ENCODE assay signal across 11 cellular contexts in the genomic region with DNA sequence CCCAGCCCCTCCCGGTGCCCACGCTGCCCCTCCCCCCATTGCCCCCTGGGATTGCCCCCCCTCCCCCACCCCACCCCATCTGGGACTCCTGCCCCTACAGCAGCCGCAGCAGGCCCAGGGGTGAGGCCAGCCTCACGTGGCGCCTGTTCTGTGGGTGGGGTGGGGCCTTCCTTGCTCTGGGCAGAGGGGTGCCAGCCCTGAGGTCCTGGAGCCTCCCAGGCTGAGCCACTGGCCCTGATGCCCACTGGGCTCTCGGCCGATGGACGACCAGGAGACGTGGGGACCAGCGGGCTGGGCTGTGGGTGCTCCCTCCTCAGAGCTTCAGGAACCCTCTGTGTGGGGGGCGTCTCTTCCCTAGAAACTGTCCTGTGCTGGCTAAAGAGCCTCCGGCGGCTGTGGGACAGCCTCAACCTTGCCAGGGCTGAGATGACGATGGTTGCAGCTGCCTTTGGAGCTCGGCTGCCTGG. TPM values are rescaled to one million over a fixed set of nuclear protein-coding genes. Genes with fewer than 3 reads are reported as not detected.
DNase-seq lines count a peak whose midpoint lies in the region; ATAC-seq and TF ChIP-seq lines count a peak whose summit lies in the region.
"Had no signal": no experiment of that assay in that cellular context is flagged by ENCODE, and none has a peak within 500 bp of the region (broad histone marks: within the 10 kb centered on the region; RNA-seq: fewer than 3 reads in every experiment).

No MANE protein-coding gene starts in this region.

- H3K27me3 Mint-ChIP-seq in WTC11 (ENCODE audit: low read depth) = peaks cover 29% of the 10 kb centered on the region

- H3K27ac ChIP-seq in left lung (no peak overlapping the region), thoracic aorta (no peak overlapping the region)
- H3K27ac ChIP-seq: uterus had no signal

- CTCF ChIA-PET in WTC11 (lab: Charles Lee) = interaction anchor here (0.9 to 2.9 kb wide), 17 partner anchors 9 to 170 kb away, joined by 3 to 20 read pairs (median 6); a partner anchor contains a TSS

- TF ChIP-seq CTCF in WTC11 (IDR thresholded peaks at IDR 0.05) (no peak), left lung (IDR thresholded peaks at IDR 0.05) (no peak), thoracic aorta (IDR thresholded peaks at IDR 0.05) (no peak)

- no peak overlapping the region for H3K4me3 Mint-ChIP-seq in WTC11

- peaks cover 9% of the 10 kb centered on the region for H3K9me3 Mint-ChIP-seq in WTC11

- no peaks in the 10 kb centered on the region for H3K4me1 Mint-ChIP-seq in WTC11

- peak; percentile 16 for ATAC-seq in Right ventricle myocardium inferior
- peak; percentile 17 for ATAC-seq in WTC11
- peak; percentile 7 for ATAC-seq in left lung
- no peak for ATAC-seq in thoracic aorta (ENCODE audit: insufficient number of reproducible peaks, low FRiP score, low read depth)
- ATAC-seq in HG03097 (IDR thresholded peaks at IDR 0.05; ENCODE audit: low FRiP score, unreplicated experiment) = no peak

- H3K36me3 ChIP-seq in left lung (no peaks in the 10 kb centered on the region), thoracic aorta (no peaks in the 10 kb centered on the region)
- H3K36me3 ChIP-seq: uterus had no signal

- DNase-seq in Right ventricle myocardium inferior (ENCODE audit: missing footprints) (peak; percentile 55), cardiac septum (ENCODE audit: low spot score) (no peak), WTC11 (ENCODE audit: low spot score) (no peak), left lung (peak in 1 of 2 donors; percentile 70), thoracic aorta (ENCODE audit: low spot score) (no peak), SKM-1 (lab: John Stamatoyannopoulos, UW; ENCODE audit: unreplicated experiment) (no peak), foreskin melanocyte (no peak)
- DNase-seq: NCI-H2107 had no signal

- peaks cover 0 to 50% of the 10 kb centered on the region in 2 donors for H3K27me3 ChIP-seq in left lung
- H3K27me3 ChIP-seq in thoracic aorta (replicated peaks; ENCODE audit: insufficient read depth) = no peaks in the 10 kb centered on the region
- H3K27me3 ChIP-seq: uterus had no signal

- POLR2A ChIA-PET in WTC11 (lab: Charles Lee) = interaction anchor here (1.0 kb wide), 1 partner anchor 44 kb away, joined by 3 read pairs; no protein-coding TSS in a partner anchor

- H3K9me3 ChIP-seq in left lung (no peaks in the 10 kb centered on the region), thoracic aorta (no peaks in the 10 kb centered on the region)
- H3K9me3 ChIP-seq: uterus had no signal

- H3K4me1 ChIP-seq in left lung = peaks cover 0 to 16% of the 10 kb centered on the region in 2 donors
- H3K4me1 ChIP-seq in thoracic aorta (ENCODE audit: control insufficient read depth in 1 of 2, low read depth in 2 of 2) = peaks cover 3 to 7% of the 10 kb centered on the region in 2 donors

- intact Hi-C loops in Right ventricle myocardium inferior (cut with DNase I) (loop anchor here (2.0 to 5.0 kb wide), 4 partner anchors 111 to 249 kb away; a partner anchor contains a TSS), cardiac septum (cut with DNase I) (loop anchor here (1.0 to 5.0 kb wide), 3 partner anchors 129 to 251 kb away; no protein-coding TSS in a partner anchor), left lung (cut with DNase I) (loop anchor here in 1 of 2 donors (10.0 kb wide), 2 partner anchors 123 to 173 kb away; a partner anchor contains a TSS)

- H3K4me3 ChIP-seq in left lung (no peak overlapping the region), thoracic aorta (peak overlapping the region; percentile 62)
- H3K4me3 ChIP-seq: uterus had no signal

- no peaks in the 10 kb centered on the region for H3K36me3 Mint-ChIP-seq in WTC11

- no peak overlapping the region for H3K27ac Mint-ChIP-seq in WTC11

TF ChIP-seq in WTC11, 78 proteins besides CTCF, POLR2A, EP300 and RAD21:
- TF ChIP-seq JUN (CRISPR knock-in tag; IDR thresholded peaks at IDR 0.05) (no peak), RELA (CRISPR knock-in tag; IDR thresholded peaks at IDR 0.05; ENCODE audit: borderline replicate concordance) (no peak), ZNF416 (CRISPR knock-in tag; IDR thresholded peaks at IDR 0.05) (no peak), ZNF671 (CRISPR knock-in tag; IDR thresholded peaks at IDR 0.05) (no peak), NFATC4 (CRISPR knock-in tag; IDR thresholded peaks at IDR 0.05) (no peak), MYBL2 (CRISPR knock-in tag; IDR thresholded peaks at IDR 0.05) (no peak), PRRX2 (CRISPR knock-in tag; IDR thresholded peaks at IDR 0.05) (no peak), NR3C1 (CRISPR knock-in tag; conservative IDR thresholded peaks at IDR 0.05; ENCODE audit: low read depth) (no peak), EMX1 (CRISPR knock-in tag; IDR thresholded peaks at IDR 0.05) (no peak), FOXP1 (CRISPR knock-in tag; IDR thresholded peaks at IDR 0.05; ENCODE audit: borderline replicate concordance) (no peak), CREB1 (CRISPR knock-in tag; IDR thresholded peaks at IDR 0.05) (no peak), ZNF396 (CRISPR knock-in tag; IDR thresholded peaks at IDR 0.05; ENCODE audit: borderline replicate concordance) (no peak)
- TF ChIP-seq, protein P1, sequence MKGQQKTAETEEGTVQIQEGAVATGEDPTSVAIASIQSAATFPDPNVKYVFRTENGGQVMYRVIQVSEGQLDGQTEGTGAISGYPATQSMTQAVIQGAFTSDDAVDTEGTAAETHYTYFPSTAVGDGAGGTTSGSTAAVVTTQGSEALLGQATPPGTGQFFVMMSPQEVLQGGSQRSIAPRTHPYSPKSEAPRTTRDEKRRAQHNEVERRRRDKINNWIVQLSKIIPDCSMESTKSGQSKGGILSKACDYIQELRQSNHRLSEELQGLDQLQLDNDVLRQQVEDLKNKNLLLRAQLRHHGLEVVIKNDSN (CRISPR knock-in tag; IDR thresholded peaks at IDR 0.05) = no peak
- TF ChIP-seq, protein P2, sequence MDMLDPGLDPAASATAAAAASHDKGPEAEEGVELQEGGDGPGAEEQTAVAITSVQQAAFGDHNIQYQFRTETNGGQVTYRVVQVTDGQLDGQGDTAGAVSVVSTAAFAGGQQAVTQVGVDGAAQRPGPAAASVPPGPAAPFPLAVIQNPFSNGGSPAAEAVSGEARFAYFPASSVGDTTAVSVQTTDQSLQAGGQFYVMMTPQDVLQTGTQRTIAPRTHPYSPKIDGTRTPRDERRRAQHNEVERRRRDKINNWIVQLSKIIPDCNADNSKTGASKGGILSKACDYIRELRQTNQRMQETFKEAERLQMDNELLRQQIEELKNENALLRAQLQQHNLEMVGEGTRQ (CRISPR knock-in tag; IDR thresholded peaks at IDR 0.05) = no peak
- TF ChIP-seq, protein P3, sequence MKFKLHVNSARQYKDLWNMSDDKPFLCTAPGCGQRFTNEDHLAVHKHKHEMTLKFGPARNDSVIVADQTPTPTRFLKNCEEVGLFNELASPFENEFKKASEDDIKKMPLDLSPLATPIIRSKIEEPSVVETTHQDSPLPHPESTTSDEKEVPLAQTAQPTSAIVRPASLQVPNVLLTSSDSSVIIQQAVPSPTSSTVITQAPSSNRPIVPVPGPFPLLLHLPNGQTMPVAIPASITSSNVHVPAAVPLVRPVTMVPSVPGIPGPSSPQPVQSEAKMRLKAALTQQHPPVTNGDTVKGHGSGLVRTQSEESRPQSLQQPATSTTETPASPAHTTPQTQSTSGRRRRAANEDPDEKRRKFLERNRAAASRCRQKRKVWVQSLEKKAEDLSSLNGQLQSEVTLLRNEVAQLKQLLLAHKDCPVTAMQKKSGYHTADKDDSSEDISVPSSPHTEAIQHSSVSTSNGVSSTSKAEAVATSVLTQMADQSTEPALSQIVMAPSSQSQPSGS (CRISPR knock-in tag; IDR thresholded peaks at IDR 0.05; ENCODE audit: borderline replicate concordance, low read depth) = no peak
- TF ChIP-seq, protein P4, sequence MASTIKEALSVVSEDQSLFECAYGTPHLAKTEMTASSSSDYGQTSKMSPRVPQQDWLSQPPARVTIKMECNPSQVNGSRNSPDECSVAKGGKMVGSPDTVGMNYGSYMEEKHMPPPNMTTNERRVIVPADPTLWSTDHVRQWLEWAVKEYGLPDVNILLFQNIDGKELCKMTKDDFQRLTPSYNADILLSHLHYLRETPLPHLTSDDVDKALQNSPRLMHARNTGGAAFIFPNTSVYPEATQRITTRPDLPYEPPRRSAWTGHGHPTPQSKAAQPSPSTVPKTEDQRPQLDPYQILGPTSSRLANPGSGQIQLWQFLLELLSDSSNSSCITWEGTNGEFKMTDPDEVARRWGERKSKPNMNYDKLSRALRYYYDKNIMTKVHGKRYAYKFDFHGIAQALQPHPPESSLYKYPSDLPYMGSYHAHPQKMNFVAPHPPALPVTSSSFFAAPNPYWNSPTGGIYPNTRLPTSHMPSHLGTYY (CRISPR knock-in tag; IDR thresholded peaks at IDR 0.05) = no peak

RNA-seq across cellular contexts. Expression of a gene that starts 5.8 kb away (rescaled TPM):
- total RNA-seq in Right ventricle myocardium inferior (2.9 TPM), cardiac septum (5.4 TPM), WTC11 (2021) (13.9 to 17.8 TPM (median 14.0 TPM) in 3 replicates), left lung (10 to 100 TPM in 1 of 2 donors, 1 to 10 TPM in 1; 8.0 to 14.0 TPM), thoracic aorta (10 to 100 TPM; 10.8 to 21.2 TPM)

RNA-seq across cellular contexts. Expression of a gene that starts 47.5 kb away (rescaled TPM):
- total RNA-seq in Right ventricle myocardium inferior (not detected), cardiac septum (not detected), WTC11 (2021) (not detected in 3 replicates), left lung (1 to 10 TPM; 1.2 to 1.7 TPM), thoracic aorta (under 1 TPM in 1 of 2 donors, not detected in 1; 0.71 TPM)
- total RNA-seq: osteocyte, uterus had no signal

RNA-seq across cellular contexts. Expression of a gene that starts 52.0 kb away (rescaled TPM):
- total RNA-seq in Right ventricle myocardium inferior (0.24 TPM), cardiac septum (0.22 TPM), WTC11 (2021) (0.78 to 1.1 TPM (median 1.1 TPM) in 3 replicates), left lung (1 to 10 TPM in 1 of 2 donors, under 1 TPM in 1; 0.17 to 4.6 TPM), thoracic aorta (not detected)
- total RNA-seq: osteocyte had no signal

Comparison
In these comparisons a context has a peak if more than half of its experiments do, and no peak if none do; other contexts are left out.
1. ATAC-seq: peak in Right ventricle myocardium inferior (single experiment), WTC11 (single experiment) and left lung (single experiment); none in thoracic aorta (single experiment) and HG03097 (single experiment).